In genomic region chr7:150994141-150994837, GRCh38 we compare ENCODE assay signal across 1 cellular context.
TF ChIP-seq lines count a peak whose summit lies in the region.

No MANE protein-coding gene starts in this region.

TF ChIP-seq in A549, 52 proteins besides CTCF, POLR2A, EP300 and RAD21:
- TF ChIP-seq ATOH8 (CRISPR knock-in tag; IDR thresholded peaks at IDR 0.05; ENCODE audit: low read depth) (no peak), FOXS1 (CRISPR knock-in tag; IDR thresholded peaks at IDR 0.05) (no peak), MYC (IDR thresholded peaks at IDR 0.05; ENCODE audit: borderline replicate concordance, low read length) (no peak), ZC3H11A (IDR thresholded peaks at IDR 0.05) (no peak), TP53 (CRISPR knock-in tag; IDR thresholded peaks at IDR 0.05) (no peak), JUNB (IDR thresholded peaks at IDR 0.05) (no peak), NFE2L2 (conservative IDR thresholded peaks at IDR 0.05; ENCODE audit: low read length) (no peak), MAFK (IDR thresholded peaks at IDR 0.05; ENCODE audit: partially characterized antibody) (no peak), HOXB13 (CRISPR knock-in tag; IDR thresholded peaks at IDR 0.05; ENCODE audit: low read depth) (no peak), RFX5 (IDR thresholded peaks at IDR 0.05) (no peak), TFCP2L1 (CRISPR knock-in tag; IDR thresholded peaks at IDR 0.05) (no peak), NR3C1 (IDR thresholded peaks at IDR 0.05) (no peak)
